In the genomic region with DNA sequence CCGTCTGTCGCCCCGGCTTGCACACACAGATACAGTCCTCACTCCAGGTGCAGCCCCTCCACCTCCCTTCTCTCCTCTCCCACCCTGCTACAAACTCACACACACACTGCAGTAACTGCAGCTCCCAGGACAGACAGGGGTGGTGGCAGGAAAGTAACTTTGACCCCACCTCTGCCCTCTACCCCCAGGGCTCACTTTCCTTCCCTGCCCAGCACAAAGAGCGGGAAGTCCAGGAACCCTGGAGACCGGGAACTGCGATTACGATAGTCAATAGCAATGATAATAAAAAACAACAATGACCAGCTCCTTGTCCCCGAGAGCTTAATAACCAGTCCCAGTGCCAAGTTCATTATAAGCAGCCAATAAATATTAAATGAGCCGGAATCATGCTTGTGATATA, we compare ENCODE assay signal across 1 cellular context.
TF ChIP-seq lines count a peak whose summit lies in the region.

CEACAM20 (minus strand) TSS at position 135 of the 400 bp plus-strand sequence. CDS start 166 bp downstream, outside the sequence.

TF ChIP-seq in SK-N-SH, 30 proteins besides CTCF, POLR2A, EP300 and RAD21 (continued from another document):
- TF ChIP-seq MAX (IDR thresholded peaks at IDR 0.05; ENCODE audit: low read depth) (no peak), EZH2phosphoT487 (IDR thresholded peaks at IDR 0.05; ENCODE audit: borderline replicate concordance, low read depth) (no peak), REST (IDR thresholded peaks at IDR 0.05; ENCODE audit: low read depth, low read length) (no peak), TEAD4 (IDR thresholded peaks at IDR 0.05; ENCODE audit: borderline replicate concordance, insufficient read depth) (no peak), MXI1 (IDR thresholded peaks at IDR 0.05; ENCODE audit: low read depth, low read length) (no peak), NRF1 (IDR thresholded peaks at IDR 0.05; ENCODE audit: low read depth, low read length) (no peak), USF1 (IDR thresholded peaks at IDR 0.05; ENCODE audit: borderline replicate concordance, low read depth) (no peak), YY1 (IDR thresholded peaks at IDR 0.05; ENCODE audit: low read depth) (no peak), TAF1 (IDR thresholded peaks at IDR 0.05; ENCODE audit: borderline replicate concordance, low read depth, low read length) (no peak), FOSL2 (IDR thresholded peaks at IDR 0.05; ENCODE audit: borderline replicate concordance, low read depth) (no peak)
- TF ChIP-seq, protein P1, sequence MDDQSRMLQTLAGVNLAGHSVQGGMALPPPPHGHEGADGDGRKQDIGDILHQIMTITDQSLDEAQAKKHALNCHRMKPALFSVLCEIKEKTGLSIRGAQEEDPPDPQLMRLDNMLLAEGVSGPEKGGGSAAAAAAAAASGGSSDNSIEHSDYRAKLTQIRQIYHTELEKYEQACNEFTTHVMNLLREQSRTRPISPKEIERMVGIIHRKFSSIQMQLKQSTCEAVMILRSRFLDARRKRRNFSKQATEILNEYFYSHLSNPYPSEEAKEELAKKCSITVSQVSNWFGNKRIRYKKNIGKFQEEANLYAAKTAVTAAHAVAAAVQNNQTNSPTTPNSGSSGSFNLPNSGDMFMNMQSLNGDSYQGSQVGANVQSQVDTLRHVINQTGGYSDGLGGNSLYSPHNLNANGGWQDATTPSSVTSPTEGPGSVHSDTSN (IDR thresholded peaks at IDR 0.05), result no peak
- TF ChIP-seq, protein P2, sequence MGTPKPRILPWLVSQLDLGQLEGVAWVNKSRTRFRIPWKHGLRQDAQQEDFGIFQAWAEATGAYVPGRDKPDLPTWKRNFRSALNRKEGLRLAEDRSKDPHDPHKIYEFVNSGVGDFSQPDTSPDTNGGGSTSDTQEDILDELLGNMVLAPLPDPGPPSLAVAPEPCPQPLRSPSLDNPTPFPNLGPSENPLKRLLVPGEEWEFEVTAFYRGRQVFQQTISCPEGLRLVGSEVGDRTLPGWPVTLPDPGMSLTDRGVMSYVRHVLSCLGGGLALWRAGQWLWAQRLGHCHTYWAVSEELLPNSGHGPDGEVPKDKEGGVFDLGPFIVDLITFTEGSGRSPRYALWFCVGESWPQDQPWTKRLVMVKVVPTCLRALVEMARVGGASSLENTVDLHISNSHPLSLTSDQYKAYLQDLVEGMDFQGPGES (IDR thresholded peaks at IDR 0.05; ENCODE audit: low read depth, low read length), result no peak
